Comparison of ENCODE assay signal across 8 cellular contexts in genomic region chr19:14135355-14135754, GRCh38. TPM values are rescaled to one million over a fixed set of nuclear protein-coding genes. Genes with fewer than 3 reads are reported as not detected.
DNase-seq lines count a peak whose midpoint lies in the region; FAIRE-seq and TF ChIP-seq lines count a peak whose summit lies in the region.
"Had no signal": no experiment of that assay in that cellular context is flagged by ENCODE, and none has a peak within 500 bp of the region (broad histone marks: within the 10 kb centered on the region; RNA-seq: fewer than 3 reads in every experiment).

No MANE protein-coding gene starts in this region.

- H3K9me2 ChIP-seq in OCI-LY1 (ENCODE audit: low read depth, low read length), result no peaks in the 10 kb centered on the region

- no peak for TF ChIP-seq RAD21 in H1 (IDR thresholded peaks at IDR 0.05 in 1 of 2, conservative IDR thresholded peaks at IDR 0.05 in 1 of 2; ENCODE audit: low read depth in 2 of 2, low read length in 2 of 2)

- H3K27me3 ChIP-seq in OCI-LY1 (ENCODE audit: insufficient read depth, low read length) (no peaks in the 10 kb centered on the region), H1 (replicated peaks in 1 of 4; ENCODE audit: control insufficient read depth in 3 of 4, extremely low read depth in 1 of 4, insufficient read depth in 3 of 4, low read length in 3 of 4) (no peaks in the 10 kb centered on the region), osteoblast (ENCODE audit: insufficient read depth, low read length) (no peaks in the 10 kb centered on the region)

- H2BK15ac ChIP-seq in H1 (ENCODE audit: low read length), result no peak overlapping the region

- FAIRE-seq in H1 (lab: Jason Lieb, UNC), result no peak

- TF ChIP-seq EP300 in H1 (IDR thresholded peaks at IDR 0.05; ENCODE audit: borderline replicate concordance in 1 of 2, low read depth in 2 of 2, low read length in 2 of 2), result no peak

- peak overlapping the region; percentile 88 for H3K9ac ChIP-seq in OCI-LY1 (ENCODE audit: low read length)
- H3K9ac ChIP-seq in H1 (replicated peaks in 1 of 4; ENCODE audit: extremely low read depth in 1 of 4, low read depth in 3 of 4, low read length in 3 of 4), result no peak overlapping the region; a peak in 2 of 7 replicates

- peaks cover 31% of the 10 kb centered on the region for H3K4me1 ChIP-seq in OCI-LY1 (ENCODE audit: insufficient read depth, low read length, severe bottlenecking)
- peaks cover 2 to 11% (median 5%) of the 10 kb centered on the region in 4 experiments for H3K4me1 ChIP-seq in H1 (replicated peaks in 1 of 4; ENCODE audit: control insufficient read depth in 3 of 4, insufficient read depth in 4 of 4, low read length in 3 of 4)
- peaks cover 30% of the 10 kb centered on the region for H3K4me1 ChIP-seq in osteoblast (ENCODE audit: insufficient read depth, low read length)

- H4K8ac ChIP-seq in H1 (ENCODE audit: extremely low read depth, insufficient read depth, low read length), result no peak overlapping the region

- H3K4me2 ChIP-seq in OCI-LY1 (ENCODE audit: low read length) (peak overlapping the region; percentile 97), H1 (ENCODE audit: insufficient read depth in 1 of 2, low read depth in 2 of 2, low read length in 2 of 2) (peak overlapping the region; percentile 54 to 82), osteoblast (ENCODE audit: insufficient read depth, low read length) (peak overlapping the region; percentile 94)

- H2AFZ ChIP-seq in OCI-LY1 (ENCODE audit: low read length) (no peak overlapping the region), H1 (ENCODE audit: low read length) (no peak overlapping the region), osteoblast (ENCODE audit: low read length) (peak overlapping the region; percentile 68)

- no peak for TF ChIP-seq POLR2A in H1 (IDR thresholded peaks at IDR 0.05; ENCODE audit: control extremely low read depth in 1 of 2, low read depth in 2 of 2, low read length in 2 of 2)

- no peaks in the 10 kb centered on the region for H3F3A ChIP-seq in OCI-LY1 (ENCODE audit: insufficient read depth, low read length)

- H3K4me3 ChIP-seq in GM12864 (ENCODE audit: low read depth, low read length), result peak overlapping the region; percentile 97
- peak overlapping the region; percentile 85 for H3K4me3 ChIP-seq in OCI-LY1 (ENCODE audit: low read depth, low read length, poor library complexity, severe bottlenecking)
- H3K4me3 ChIP-seq in H1 (ENCODE audit: extremely low read depth in 1 of 4, insufficient read depth in 2 of 4, low read depth in 3 of 4, low read length in 4 of 4), result peak overlapping the region; percentile 75 to 86 (median 80); a peak in 7 of 8 replicates
- peak overlapping the region; percentile 89 for H3K4me3 ChIP-seq in osteoblast (ENCODE audit: insufficient read depth, low read length)

- H3K79me1 ChIP-seq in H1 (ENCODE audit: low read depth, low read length), result peaks cover 2% of the 10 kb centered on the region; the same call in 1 of the 2 replicates

- H2BK5ac ChIP-seq in H1 (ENCODE audit: low read depth, low read length), result no peak overlapping the region

- H3K14ac ChIP-seq in H1 (ENCODE audit: insufficient read length), result no peak overlapping the region

- no peak overlapping the region for H4K91ac ChIP-seq in H1 (replicated peaks; ENCODE audit: insufficient read length, low read length)

- H3K56ac ChIP-seq in H1 (replicated peaks; ENCODE audit: insufficient read length, low read depth, low read length), result no peak overlapping the region

- 76% methylated on average over 5 of the region's 6 CpGs; no CpG with 5 or more reads in 1 of the 2 experiments for WGBS in H1 (ENCODE audit: extremely low coverage in 1 of 2, insufficient coverage in 1 of 2, insufficient read length in 1 of 2, insufficient replicate concordance in 2 of 2, low coverage in 1 of 2, low lambda C conversion rate in 2 of 2, missing lambda C conversion rate in 1 of 2), 2 experiments

- H3K36me3 ChIP-seq in OCI-LY1 (ENCODE audit: insufficient read depth, low read length) (peaks cover 22% of the 10 kb centered on the region), H1 (ENCODE audit: control insufficient read depth in 2 of 4, insufficient read depth in 4 of 4, low read length in 3 of 4) (no peaks in the 10 kb centered on the region; a peak in 1 of 8 replicates), osteoblast (ENCODE audit: insufficient read depth, low read length) (no peaks in the 10 kb centered on the region)

- H3K27ac ChIP-seq in OCI-LY1 (ENCODE audit: low read depth, low read length, poor library complexity, severe bottlenecking), result peak overlapping the region; percentile 33
- H3K27ac ChIP-seq in H1 (ENCODE audit: low read depth, low read length), result no peak overlapping the region
- H3K27ac ChIP-seq in osteoblast (ENCODE audit: low read depth, low read length), result no peak overlapping the region

- no peak overlapping the region for H3K18ac ChIP-seq in H1 (ENCODE audit: extremely low read depth, low read length)

- no peak overlapping the region for H3K23ac ChIP-seq in H1 (ENCODE audit: insufficient read length)

- H2BK12ac ChIP-seq in H1 (ENCODE audit: low read depth, low read length), result no peak overlapping the region

- no peak overlapping the region for H2BK120ac ChIP-seq in H1 (replicated peaks; ENCODE audit: low read depth, low read length)

- no peak overlapping the region for H3K4ac ChIP-seq in H1 (replicated peaks; ENCODE audit: insufficient read length, low read depth, low read length)

- peaks cover 19% of the 10 kb centered on the region for H3K79me2 ChIP-seq in OCI-LY1 (ENCODE audit: insufficient read depth, low read length)
- peaks cover 0 to 8% of the 10 kb centered on the region in 2 experiments; a peak in 2 of 4 replicates for H3K79me2 ChIP-seq in H1 (ENCODE audit: control insufficient read depth in 1 of 2, insufficient read depth in 2 of 2, low read length in 2 of 2)
- peaks cover 25% of the 10 kb centered on the region for H3K79me2 ChIP-seq in osteoblast (ENCODE audit: insufficient read depth, low read length)

- H4K5ac ChIP-seq in H1 (ENCODE audit: insufficient read length, low read depth, low read length), result no peak overlapping the region

- H2AK5ac ChIP-seq in H1 (ENCODE audit: low read depth, low read length), result no peak overlapping the region

- DNase-seq in GM12864 (ENCODE audit: low read depth) (no peak), H1 (ENCODE audit: low read depth in 1 of 2, low spot score in 2 of 2) (no peak), osteoblast (ENCODE audit: insufficient read length, low spot score, missing footprints) (no peak), AML-193 (lab: John Stamatoyannopoulos, UW) (no peak), GF-D8 (lab: John Stamatoyannopoulos, UW) (no peak), AG20443 (ENCODE audit: low spot score) (no peak)
- DNase-seq: erythroblast had no signal

- H4K20me1 ChIP-seq in OCI-LY1 (ENCODE audit: insufficient read depth, low read length), result no peaks in the 10 kb centered on the region
- peaks cover 0 to 11% of the 10 kb centered on the region in 2 experiments for H4K20me1 ChIP-seq in H1 (replicated peaks in 1 of 2; ENCODE audit: control insufficient read depth in 1 of 2, insufficient read depth in 2 of 2, low read length in 2 of 2)
- no peaks in the 10 kb centered on the region for H4K20me1 ChIP-seq in osteoblast (ENCODE audit: insufficient read depth, low read length)

- H3K9me3 ChIP-seq in OCI-LY1 (ENCODE audit: low read length), result no peaks in the 10 kb centered on the region
- no peaks in the 10 kb centered on the region for H3K9me3 ChIP-seq in H1 (ENCODE audit: insufficient read depth in 2 of 2, low read depth in 1 of 2, low read length in 1 of 2)
- H3K9me3 ChIP-seq in osteoblast (ENCODE audit: low read depth, low read length), result no peaks in the 10 kb centered on the region

- POLR2A ChIA-PET in H1 (lab: Charles Lee; ENCODE audit: partially characterized antibody), result interaction anchor here (0.9 to 5.8 kb wide), 11 partner anchors 8 to 405 kb away, joined by 3 to 109 read pairs (median 4); partner anchors contain the start of gene PRKACA

- H3K23me2 ChIP-seq in H1 (ENCODE audit: low read depth, low read length), result peaks cover 4% of the 10 kb centered on the region; the same call in 1 of the 2 replicates

- TF ChIP-seq CTCF in GM12864 (IDR thresholded peaks at IDR 0.05; ENCODE audit: low read depth, low read length, missing control alignments) (no peak), OCI-LY1 (IDR thresholded peaks at IDR 0.05; ENCODE audit: low read length) (no peak), H1 (IDR thresholded peaks at IDR 0.05; ENCODE audit: control extremely low read depth in 1 of 3, insufficient read depth in 1 of 3, low read depth in 1 of 3, low read length in 3 of 3) (no peak), osteoblast (IDR thresholded peaks at IDR 0.05; ENCODE audit: extremely low read depth, low read depth, low read length) (no peak)

- no peak overlapping the region for H2BK20ac ChIP-seq in H1 (ENCODE audit: low read length)

- CTCF ChIA-PET in H1 (lab: Charles Lee; ENCODE audit: partially characterized antibody), result interaction anchor here (0.5 to 7.9 kb wide), 9 partner anchors 12 to 812 kb away, joined by 3 to 40 read pairs (median 4); a partner anchor contains a TSS

RNA-seq across cellular contexts. Expression of gene ASF1B, which starts 1.0 kb away (rescaled TPM):
- 32.1 and 32.6 TPM in 2 replicates for total RNA-seq in H1 (2021; fragmentation: NEBNext Ultra II Directional; extraction: Animal tissue kit (Norgen Biotek cat#: 25700))
- polyA plus RNA-seq in H1 (2011; rRNA removed), result 59.2 and 65.6 TPM in 2 replicates
- polyA plus RNA-seq in H1 (2011; cell fraction: cytosol; rRNA removed), result 45.0 TPM
- 33.6 TPM for polyA plus RNA-seq in H1 (2011; cell fraction: nucleus; rRNA removed)
- 33.3 to 48.9 TPM (median 45.3 TPM) in 4 replicates for polyA plus RNA-seq in H1 (2012, experiment 1 of 2)
- polyA plus RNA-seq in H1 (2012, experiment 2 of 2), result 45.9 TPM
- polyA plus RNA-seq in H1 (2013, experiment 1 of 2), result 29.3 TPM
- 29.3 TPM for polyA plus RNA-seq in H1 (2013, experiment 2 of 2)
- 23.3 and 32.6 TPM in 2 replicates for polyA minus RNA-seq in H1 (2011; rRNA and poly(A)+ RNA removed)
- polyA minus RNA-seq in H1 (2011; cell fraction: cytosol; rRNA and poly(A)+ RNA removed), result 35.4 TPM
- 25.0 TPM for polyA minus RNA-seq in H1 (2011; cell fraction: nucleus; rRNA and poly(A)+ RNA removed)
- total RNA-seq in osteoblast, result 1.1 and 2.7 TPM in 2 replicates

RNA-seq across cellular contexts. Expression of gene PRKACA, which starts 17.8 kb away (rescaled TPM):
- total RNA-seq in H1 (2021; fragmentation: NEBNext Ultra II Directional; extraction: Animal tissue kit (Norgen Biotek cat#: 25700)), result 48.2 and 52.8 TPM in 2 replicates
- polyA plus RNA-seq in H1 (2011; rRNA removed), result 14.2 and 22.4 TPM in 2 replicates
- polyA plus RNA-seq in H1 (2011; cell fraction: cytosol; rRNA removed), result 17.2 TPM
- 22.5 TPM for polyA plus RNA-seq in H1 (2011; cell fraction: nucleus; rRNA removed)
- polyA plus RNA-seq in H1 (2012, experiment 1 of 2), result 39.6 to 48.7 TPM (median 46.6 TPM) in 4 replicates
- 44.8 TPM for polyA plus RNA-seq in H1 (2012, experiment 2 of 2)
- 37.2 TPM for polyA plus RNA-seq in H1 (2013, experiment 1 of 2)
- 37.9 TPM for polyA plus RNA-seq in H1 (2013, experiment 2 of 2)
- 15.4 and 30.5 TPM in 2 replicates for polyA minus RNA-seq in H1 (2011; rRNA and poly(A)+ RNA removed)
- polyA minus RNA-seq in H1 (2011; cell fraction: cytosol; rRNA and poly(A)+ RNA removed), result 10.6 TPM
- 12.3 TPM for polyA minus RNA-seq in H1 (2011; cell fraction: nucleus; rRNA and poly(A)+ RNA removed)
- total RNA-seq in osteoblast, result 45.6 and 56.3 TPM in 2 replicates

RNA-seq across cellular contexts. Expression of gene SAMD1, which starts 44.8 kb away (rescaled TPM):
- total RNA-seq in H1 (2021; fragmentation: NEBNext Ultra II Directional; extraction: Animal tissue kit (Norgen Biotek cat#: 25700)), result 95.7 and 100 TPM in 2 replicates
- 40.0 and 52.4 TPM in 2 replicates for polyA plus RNA-seq in H1 (2011; rRNA removed)
- polyA plus RNA-seq in H1 (2011; cell fraction: cytosol; rRNA removed), result 48.4 TPM
- 118 TPM for polyA plus RNA-seq in H1 (2011; cell fraction: nucleus; rRNA removed)
- polyA plus RNA-seq in H1 (2012, experiment 1 of 2), result 53.3 to 76.4 TPM (median 71.1 TPM) in 4 replicates
- polyA plus RNA-seq in H1 (2012, experiment 2 of 2), result 74.0 TPM
- polyA plus RNA-seq in H1 (2013, experiment 1 of 2), result 83.6 TPM
- polyA plus RNA-seq in H1 (2013, experiment 2 of 2), result 81.7 TPM
- polyA minus RNA-seq in H1 (2011; rRNA and poly(A)+ RNA removed), result 7.6 and 10.5 TPM in 2 replicates
- polyA minus RNA-seq in H1 (2011; cell fraction: cytosol; rRNA and poly(A)+ RNA removed), result 26.8 TPM
- 18.2 TPM for polyA minus RNA-seq in H1 (2011; cell fraction: nucleus; rRNA and poly(A)+ RNA removed)
- total RNA-seq in osteoblast, result 16.2 and 27.9 TPM in 2 replicates

RNA-seq across cellular contexts. Expression of gene C19orf67, which starts 49.8 kb away (rescaled TPM):
- 0.52 TPM in 1 of 2 replicates, not detected in the other for total RNA-seq in H1 (2021; fragmentation: NEBNext Ultra II Directional; extraction: Animal tissue kit (Norgen Biotek cat#: 25700))
- 0.12 and 0.25 TPM in 2 replicates for polyA plus RNA-seq in H1 (2011; rRNA removed)
- 0.23 TPM for polyA plus RNA-seq in H1 (2011; cell fraction: cytosol; rRNA removed)
- 0.37 TPM for polyA plus RNA-seq in H1 (2011; cell fraction: nucleus; rRNA removed)
- polyA plus RNA-seq in H1 (2012, experiment 1 of 2), result not detected in 4 replicates
- polyA plus RNA-seq in H1 (2012, experiment 2 of 2), result 0.46 TPM
- polyA plus RNA-seq in H1 (2013, experiment 1 of 2), result 0.04 TPM
- 0.11 TPM for polyA plus RNA-seq in H1 (2013, experiment 2 of 2)
- 0.19 and 0.37 TPM in 2 replicates for polyA minus RNA-seq in H1 (2011; rRNA and poly(A)+ RNA removed)
- polyA minus RNA-seq in H1 (2011; cell fraction: cytosol; rRNA and poly(A)+ RNA removed), result not detected
- polyA minus RNA-seq in H1 (2011; cell fraction: nucleus; rRNA and poly(A)+ RNA removed), result not detected
- not detected in 2 replicates for total RNA-seq in osteoblast
